ENCODE assay signal across 12 cellular contexts in the genomic region with DNA sequence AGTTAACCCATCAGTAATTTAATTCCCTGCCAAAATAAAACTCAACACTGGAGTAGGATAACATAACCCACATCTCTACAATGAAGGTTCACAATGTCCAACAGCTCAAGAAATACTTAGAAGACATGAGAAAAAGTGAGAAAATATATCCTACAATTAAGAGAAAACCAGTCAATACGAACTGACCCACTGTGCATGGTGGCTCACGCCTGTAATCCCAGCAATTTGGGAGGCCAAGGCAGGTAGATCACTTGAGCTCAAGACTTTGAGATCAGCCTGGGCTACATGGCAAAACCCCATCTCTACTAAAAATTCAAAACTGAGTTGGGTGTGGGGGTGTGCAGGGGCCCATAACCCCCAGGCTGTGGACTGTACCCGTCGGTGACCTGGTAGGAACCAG. TPM values are rescaled to one million over a fixed set of nuclear protein-coding genes. Genes with fewer than 3 reads are reported as not detected.
"Had no signal": no experiment of that assay in that cellular context is flagged by ENCODE, and none has a peak within 500 bp of the region (broad histone marks: within the 10 kb centered on the region; RNA-seq: fewer than 3 reads in every experiment).

No MANE protein-coding gene starts in this region.

RNA-seq across cellular contexts. Expression of gene GOLGA6B, which starts 30.6 kb away (rescaled TPM):
- total RNA-seq: activated B cell treated with CpG ODN at 0.5 μM for 24 hours; activated CD4-positive, alpha-beta memory T cell treated with anti-CD3 and anti-CD28 coated beads for 36 hours; activated CD4-positive, alpha-beta memory T cell treated with anti-CD3 and anti-CD28 coated beads, Interleukin-2, amount 10 ng/mL, durations not matched to agents 7 days and 5 days; activated CD4-positive, alpha-beta T cell treated with anti-CD3 and anti-CD28 coated beads for 36 hours; activated CD4-positive, alpha-beta T cell treated with anti-CD3 and anti-CD28 coated beads, Interleukin-2, amount 10 ng/mL, durations not matched to agents 24 days and 14 days; activated CD4-positive, alpha-beta T cell treated with anti-CD3 and anti-CD28 coated beads, Interleukin-2, amount 10 ng/mL, durations not matched to agents 7 days and 5 days; activated CD8-positive, alpha-beta memory T cell treated with anti-CD3 and anti-CD28 coated beads for 36 hours; activated CD8-positive, alpha-beta memory T cell treated with anti-CD3 and anti-CD28 coated beads, Interleukin-2, amount 10 ng/mL, durations not matched to agents 7 days and 5 days; activated CD8-positive, alpha-beta T cell treated with anti-CD3 and anti-CD28 coated beads for 36 hours; activated CD8-positive, alpha-beta T cell treated with anti-CD3 and anti-CD28 coated beads, Interleukin-2, amount 10 ng/mL, durations not matched to agents 7 days and 5 days; T-helper 1 cell treated with Interleukin-12 subunit alpha and Interleukin-12 subunit beta and Interleukin-4 antibody, amounts not matched to agents 30 ng/mL and 1 ng/mL, for 36 hours; T-helper 2 cell treated with Interferon-gamma antibody and Interleukin-4, amounts not matched to agents 100 ng/mL and 5 ng/mL, for 36 hours had no signal
